ENCODE assay signal across 8 cellular contexts in the genomic region with DNA sequence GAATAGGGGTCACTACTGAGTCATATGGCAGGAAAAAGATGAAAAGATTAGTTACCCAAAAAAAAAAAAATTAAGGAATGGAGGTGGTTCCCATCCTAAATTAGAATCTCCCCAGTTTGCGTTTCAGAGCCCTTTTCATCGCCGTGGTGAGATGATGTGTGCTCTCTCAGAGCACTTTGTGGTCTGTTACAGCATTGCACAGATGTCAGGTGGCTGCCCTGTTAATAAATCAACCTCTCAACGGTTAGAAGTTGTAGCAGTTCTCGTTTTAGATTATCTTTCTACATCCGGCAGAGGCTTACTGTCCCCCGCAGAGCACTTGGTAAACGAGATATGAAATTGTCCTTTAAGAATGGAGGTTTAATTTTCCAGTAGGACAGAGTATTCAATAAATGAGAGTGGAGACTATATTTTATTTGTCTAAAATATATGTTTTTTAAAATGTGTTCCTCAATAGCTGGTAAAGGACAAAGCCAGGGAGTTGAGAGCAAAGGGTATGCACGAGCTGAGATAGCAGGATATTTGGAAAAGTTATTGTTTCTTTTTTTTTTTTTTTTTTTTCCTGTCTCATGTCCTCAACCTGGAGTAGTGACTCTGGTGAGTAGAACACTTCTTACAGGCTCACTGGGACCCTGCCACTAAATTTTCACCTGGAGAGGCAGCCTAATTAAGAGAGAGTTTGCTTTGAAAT. TPM values are rescaled to one million over a fixed set of nuclear protein-coding genes. Genes with fewer than 3 reads are reported as not detected.
DNase-seq lines count a peak whose midpoint lies in the region; ATAC-seq lines count a peak whose summit lies in the region.

No MANE protein-coding gene starts in this region.

- DNase-seq in Right ventricle myocardium inferior (ENCODE audit: missing footprints), result no peak
- no peak for DNase-seq in cardiac septum (ENCODE audit: low spot score)
- peak; percentile 22 for DNase-seq in NCI-H1436 (lab: John Stamatoyannopoulos, UW)
- DNase-seq in myocyte (ENCODE audit: low read depth), result peak; percentile 54
- no peak for DNase-seq in stimulated activated CD4-positive, alpha-beta T cell treated with anti-CD3 and anti-CD28 coated beads, Interleukin-4, amount 100 ng/mL, for 4 hours
- DNase-seq in AG20443 (ENCODE audit: low spot score), result no peak

- no peaks in the 10 kb centered on the region for H3K27me3 Mint-ChIP-seq in activated naive CD8-positive, alpha-beta T cell

- no peak overlapping the region for H3K27ac Mint-ChIP-seq in activated naive CD8-positive, alpha-beta T cell

- ATAC-seq in Right ventricle myocardium inferior, result peak; percentile 45
- ATAC-seq in HG02852 (IDR thresholded peaks at IDR 0.05; ENCODE audit: unreplicated experiment), result peak; percentile 82

- intact Hi-C loops in Right ventricle myocardium inferior (cut with DNase I), result no loop called here
- intact Hi-C loops in cardiac septum (cut with DNase I), result loop anchor here (5.0 kb wide), 1 partner anchor 41 kb away; no protein-coding TSS in a partner anchor

- peaks cover 17% of the 10 kb centered on the region for H3K36me3 Mint-ChIP-seq in activated naive CD8-positive, alpha-beta T cell

- H3K9me3 Mint-ChIP-seq in activated naive CD8-positive, alpha-beta T cell (ENCODE audit: low read depth), result no peaks in the 10 kb centered on the region

- peak overlapping the region; percentile 44 for H3K4me3 Mint-ChIP-seq in activated naive CD8-positive, alpha-beta T cell

- peaks cover 44% of the 10 kb centered on the region for H3K4me1 Mint-ChIP-seq in activated naive CD8-positive, alpha-beta T cell (ENCODE audit: low read depth)

RNA-seq across cellular contexts. Expression of gene AFF1, which starts 26.9 kb away (rescaled TPM):
- total RNA-seq in Right ventricle myocardium inferior (73.3 TPM), cardiac septum (63.4 TPM), myocyte (10.7 and 13.7 TPM in 2 replicates)
- polyA plus RNA-seq in myocyte (2012), result 6.8 TPM

Comparison
In these comparisons a context has a peak if more than half of its experiments do, and no peak if none do; other contexts are left out.
1. DNase-seq: peak in NCI-H1436 (single experiment) and myocyte (single experiment); none in Right ventricle myocardium inferior (single experiment), cardiac septum (single experiment), stimulated activated CD4-positive, alpha-beta T cell treated with anti-CD3 and anti-CD28 coated beads, Interleukin-4, amount 100 ng/mL, for 4 hours (0 of 2) and AG20443 (single experiment).